Comparison of ENCODE assay signal across 1 cellular context in the genomic region with DNA sequence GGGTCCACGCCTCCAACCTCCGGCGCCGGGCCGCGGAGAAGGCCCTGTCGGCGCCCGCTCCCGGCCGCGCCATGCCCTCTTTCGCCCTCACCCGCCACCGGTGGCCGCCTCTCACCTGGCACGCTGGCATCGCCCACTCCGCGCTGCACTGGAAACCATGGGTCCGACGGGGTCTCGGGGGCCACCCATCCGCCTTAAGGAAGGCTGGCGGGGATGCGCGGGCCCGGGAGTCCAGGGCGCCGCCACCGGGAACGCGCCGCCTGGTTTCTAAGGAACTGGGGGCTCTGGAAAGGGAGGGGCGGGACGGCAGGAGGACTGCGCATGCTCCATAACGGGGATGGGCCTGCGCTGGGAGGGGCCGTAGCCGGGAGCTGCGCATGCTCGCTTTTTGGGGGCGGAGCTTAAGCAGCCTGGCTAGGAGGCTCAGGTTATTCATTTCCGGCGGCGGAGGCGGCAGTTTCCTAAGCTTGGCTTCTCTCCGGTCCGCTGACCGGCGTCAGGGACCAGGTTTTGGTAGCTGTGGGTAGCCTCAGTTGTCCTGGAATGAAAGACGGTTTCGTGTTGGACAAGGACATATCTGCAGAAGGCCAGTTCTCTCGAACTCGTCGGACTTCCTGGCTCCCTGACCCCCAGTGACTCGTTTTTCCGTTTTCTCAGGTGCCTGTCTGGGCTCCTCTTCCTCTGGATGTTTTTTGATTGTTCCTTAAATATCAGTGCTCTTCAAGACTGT.
TF ChIP-seq lines count a peak whose summit lies in the region.

A gene with protein sequence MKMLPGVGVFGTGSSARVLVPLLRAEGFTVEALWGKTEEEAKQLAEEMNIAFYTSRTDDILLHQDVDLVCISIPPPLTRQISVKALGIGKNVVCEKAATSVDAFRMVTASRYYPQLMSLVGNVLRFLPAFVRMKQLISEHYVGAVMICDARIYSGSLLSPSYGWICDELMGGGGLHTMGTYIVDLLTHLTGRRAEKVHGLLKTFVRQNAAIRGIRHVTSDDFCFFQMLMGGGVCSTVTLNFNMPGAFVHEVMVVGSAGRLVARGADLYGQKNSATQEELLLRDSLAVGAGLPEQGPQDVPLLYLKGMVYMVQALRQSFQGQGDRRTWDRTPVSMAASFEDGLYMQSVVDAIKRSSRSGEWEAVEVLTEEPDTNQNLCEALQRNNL (minus strand): TSS at position 269 of the 730 bp plus-strand sequence. CDS start 33,601 bp downstream, outside the sequence.

TF ChIP-seq in HepG2, 621 proteins besides CTCF, POLR2A, EP300 and RAD21 (continued from another document and continues in another):
- TF ChIP-seq NFIB (CRISPR knock-in tag; IDR thresholded peaks at IDR 0.05; ENCODE audit: borderline replicate concordance) (0 out of 2 replicates have a peak, but pooled peaks have one; percentile 21), ZNF775 (CRISPR knock-in tag; IDR thresholded peaks at IDR 0.05; ENCODE audit: borderline replicate concordance) (no peak), ZNF792 (CRISPR knock-in tag; IDR thresholded peaks at IDR 0.05) (peak; percentile 10; the same call in 1 of the 2 replicates), ZNF124 (CRISPR knock-in tag; IDR thresholded peaks at IDR 0.05) (no peak; the same call in 1 of the 2 replicates), ZNF878 (CRISPR knock-in tag; IDR thresholded peaks at IDR 0.05) (no peak), SRSF1 (optimal IDR thresholded peaks at IDR 0.05; ENCODE audit: low read depth, low read length) (peak; percentile 89), TP53 (CRISPR knock-in tag; conservative IDR thresholded peaks at IDR 0.05) (no peak; the same call in 1 of the 2 replicates), SNAPC2 (CRISPR knock-in tag; IDR thresholded peaks at IDR 0.05) (no peak), ZFX (CRISPR knock-in tag; IDR thresholded peaks at IDR 0.05; ENCODE audit: low read depth) (peak; percentile 96), ZNF251 (CRISPR knock-in tag; IDR thresholded peaks at IDR 0.05) (no peak), ZNF562 (CRISPR knock-in tag; IDR thresholded peaks at IDR 0.05; ENCODE audit: borderline replicate concordance) (no peak), NCOA2 (CRISPR knock-in tag; IDR thresholded peaks at IDR 0.05) (no peak; the same call in 1 of the 2 replicates), ELF1 (CRISPR knock-in tag; IDR thresholded peaks at IDR 0.05) (peak; percentile 65), ZMYM4 (CRISPR knock-in tag; IDR thresholded peaks at IDR 0.05) (peak; percentile 65; the same call in 1 of the 2 replicates), SP4 (CRISPR knock-in tag; IDR thresholded peaks at IDR 0.05) (no peak), KDM1A (CRISPR knock-in tag; IDR thresholded peaks at IDR 0.05) (no peak), JARID2 (CRISPR knock-in tag; IDR thresholded peaks at IDR 0.05; ENCODE audit: insufficient replicate concordance) (no peak), HNRNPL (IDR thresholded peaks at IDR 0.05; ENCODE audit: low read depth, low read length) (peak; percentile 95), RAD51 (IDR thresholded peaks at IDR 0.05; ENCODE audit: borderline replicate concordance) (no peak), ZNF605 (CRISPR knock-in tag; IDR thresholded peaks at IDR 0.05) (peak; percentile 85), ZNF780A (CRISPR knock-in tag; IDR thresholded peaks at IDR 0.05) (no peak), ZKSCAN5 (CRISPR knock-in tag; IDR thresholded peaks at IDR 0.05) (no peak), U2AF2 (IDR thresholded peaks at IDR 0.05; ENCODE audit: low read depth, low read length) (no peak), ZNF781 (CRISPR knock-in tag; IDR thresholded peaks at IDR 0.05; ENCODE audit: borderline replicate concordance, not compliant biosample characterization) (peak; percentile 93), PHB2 (IDR thresholded peaks at IDR 0.05; ENCODE audit: partially characterized antibody) (no peak), ZFP37 (CRISPR knock-in tag; IDR thresholded peaks at IDR 0.05; ENCODE audit: borderline replicate concordance) (no peak), NR1H2 (CRISPR knock-in tag; IDR thresholded peaks at IDR 0.05; ENCODE audit: borderline replicate concordance, low read depth) (peak; percentile 30; the same call in 1 of the 2 replicates), KAT2B (IDR thresholded peaks at IDR 0.05; ENCODE audit: borderline replicate concordance, low read depth, low read length) (no peak), ZNF672 (CRISPR knock-in tag; IDR thresholded peaks at IDR 0.05) (no peak), ZNF205 (CRISPR knock-in tag; IDR thresholded peaks at IDR 0.05) (no peak)
- TF ChIP-seq, protein P1, sequence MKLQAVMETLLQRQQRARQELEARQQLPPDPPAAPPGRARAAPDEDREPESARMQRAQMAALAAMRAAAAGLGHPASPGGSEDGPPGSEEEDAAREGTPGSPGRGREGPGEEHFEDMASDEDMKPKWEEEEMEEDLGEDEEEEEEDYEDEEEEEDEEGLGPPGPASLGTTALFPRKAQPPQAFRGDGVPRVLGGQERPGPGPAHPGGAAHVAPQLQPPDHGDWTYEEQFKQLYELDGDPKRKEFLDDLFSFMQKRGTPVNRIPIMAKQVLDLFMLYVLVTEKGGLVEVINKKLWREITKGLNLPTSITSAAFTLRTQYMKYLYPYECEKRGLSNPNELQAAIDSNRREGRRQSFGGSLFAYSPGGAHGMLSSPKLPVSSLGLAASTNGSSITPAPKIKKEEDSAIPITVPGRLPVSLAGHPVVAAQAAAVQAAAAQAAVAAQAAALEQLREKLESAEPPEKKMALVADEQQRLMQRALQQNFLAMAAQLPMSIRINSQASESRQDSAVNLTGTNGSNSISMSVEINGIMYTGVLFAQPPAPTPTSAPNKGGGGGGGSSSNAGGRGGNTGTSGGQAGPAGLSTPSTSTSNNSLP (IDR thresholded peaks at IDR 0.05; ENCODE audit: low read depth, low read length): no peak; the same call in 1 of the 2 replicates
- TF ChIP-seq, protein P2, sequence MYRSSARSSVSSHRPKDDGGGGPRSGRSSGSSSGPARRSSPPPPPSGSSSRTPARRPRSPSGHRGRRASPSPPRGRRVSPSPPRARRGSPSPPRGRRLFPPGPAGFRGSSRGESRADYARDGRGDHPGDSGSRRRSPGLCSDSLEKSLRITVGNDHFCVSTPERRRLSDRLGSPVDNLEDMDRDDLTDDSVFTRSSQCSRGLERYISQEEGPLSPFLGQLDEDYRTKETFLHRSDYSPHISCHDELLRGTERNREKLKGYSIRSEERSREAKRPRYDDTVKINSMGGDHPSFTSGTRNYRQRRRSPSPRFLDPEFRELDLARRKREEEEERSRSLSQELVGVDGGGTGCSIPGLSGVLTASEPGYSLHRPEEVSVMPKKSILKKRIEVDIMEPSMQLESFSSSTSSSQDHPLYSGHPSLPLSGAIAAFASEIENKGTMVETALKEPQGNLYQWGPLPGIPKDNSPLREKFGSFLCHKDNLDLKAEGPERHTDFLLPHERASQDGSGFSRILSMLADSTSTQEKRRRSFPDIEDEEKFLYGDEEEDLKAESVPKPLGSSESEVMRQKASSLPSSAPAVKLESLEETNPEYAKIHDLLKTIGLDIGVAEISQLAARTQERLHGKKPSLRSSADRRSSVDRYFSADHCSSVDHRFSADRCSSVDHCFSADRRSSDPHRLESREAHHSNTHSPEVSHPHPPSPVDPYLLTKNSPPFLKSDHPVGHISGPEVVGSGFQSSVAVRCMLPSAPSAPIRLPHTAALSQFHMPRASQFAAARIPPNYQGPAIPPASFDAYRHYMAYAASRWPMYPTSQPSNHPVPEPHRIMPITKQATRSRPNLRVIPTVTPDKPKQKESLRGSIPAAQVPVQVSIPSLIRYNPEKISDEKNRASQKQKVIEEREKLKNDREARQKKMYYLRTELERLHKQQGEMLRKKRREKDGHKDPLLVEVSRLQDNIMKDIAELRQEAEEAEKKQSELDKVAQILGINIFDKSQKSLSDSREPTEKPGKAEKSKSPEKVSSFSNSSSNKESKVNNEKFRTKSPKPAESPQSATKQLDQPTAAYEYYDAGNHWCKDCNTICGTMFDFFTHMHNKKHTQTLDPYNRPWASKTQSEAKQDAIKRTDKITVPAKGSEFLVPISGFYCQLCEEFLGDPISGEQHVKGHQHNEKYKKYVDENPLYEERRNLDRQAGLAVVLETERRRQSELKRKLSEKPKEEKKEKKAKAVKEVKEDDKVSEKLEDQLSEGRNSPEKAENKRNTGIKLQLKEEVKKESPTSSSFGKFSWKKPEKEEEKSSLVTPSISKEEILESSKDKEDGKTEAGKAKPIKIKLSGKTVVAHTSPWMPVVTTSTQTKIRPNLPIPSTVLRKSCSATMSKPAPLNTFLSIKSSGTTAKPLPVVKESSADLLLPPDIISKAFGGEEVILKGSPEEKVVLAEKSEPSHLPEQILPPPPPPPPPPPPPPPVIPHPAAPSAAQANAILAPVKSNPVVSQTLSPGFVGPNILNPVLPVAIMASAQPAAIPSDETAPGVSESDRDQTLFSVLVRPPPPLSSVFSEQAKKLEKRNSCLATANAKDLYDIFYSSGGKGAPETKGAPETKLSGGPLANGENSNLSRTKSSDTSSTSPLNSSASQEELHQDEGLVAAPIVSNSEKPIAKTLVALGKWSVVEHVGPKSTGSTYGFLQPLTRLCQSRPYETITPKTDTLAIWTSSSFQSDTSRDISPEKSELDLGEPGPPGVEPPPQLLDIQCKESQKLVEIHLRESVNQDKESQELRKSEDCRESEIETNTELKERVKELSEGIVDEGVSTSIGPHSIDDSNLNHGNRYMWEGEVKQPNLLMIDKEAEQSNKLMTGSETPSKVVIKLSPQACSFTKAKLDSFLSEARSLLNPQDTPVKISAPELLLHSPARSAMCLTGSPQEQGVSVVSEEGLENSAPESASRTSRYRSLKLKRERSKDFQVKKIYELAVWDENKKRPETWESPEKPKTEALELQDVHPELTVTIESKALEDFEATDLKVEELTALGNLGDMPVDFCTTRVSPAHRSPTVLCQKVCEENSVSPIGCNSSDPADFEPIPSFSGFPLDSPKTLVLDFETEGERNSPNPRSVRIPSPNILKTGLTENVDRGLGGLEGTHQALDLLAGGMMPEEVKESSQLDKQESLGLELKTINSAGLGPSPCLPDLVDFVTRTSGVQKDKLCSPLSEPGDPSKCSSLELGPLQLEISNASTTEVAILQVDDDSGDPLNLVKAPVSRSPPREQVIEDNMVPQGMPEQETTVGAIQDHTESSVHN (CRISPR knock-in tag; IDR thresholded peaks at IDR 0.05): no peak; the same call in 1 of the 2 replicates
- TF ChIP-seq, protein P3, sequence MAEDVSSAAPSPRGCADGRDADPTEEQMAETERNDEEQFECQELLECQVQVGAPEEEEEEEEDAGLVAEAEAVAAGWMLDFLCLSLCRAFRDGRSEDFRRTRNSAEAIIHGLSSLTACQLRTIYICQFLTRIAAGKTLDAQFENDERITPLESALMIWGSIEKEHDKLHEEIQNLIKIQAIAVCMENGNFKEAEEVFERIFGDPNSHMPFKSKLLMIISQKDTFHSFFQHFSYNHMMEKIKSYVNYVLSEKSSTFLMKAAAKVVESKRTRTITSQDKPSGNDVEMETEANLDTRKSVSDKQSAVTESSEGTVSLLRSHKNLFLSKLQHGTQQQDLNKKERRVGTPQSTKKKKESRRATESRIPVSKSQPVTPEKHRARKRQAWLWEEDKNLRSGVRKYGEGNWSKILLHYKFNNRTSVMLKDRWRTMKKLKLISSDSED (CRISPR knock-in tag; IDR thresholded peaks at IDR 0.05): no peak
- TF ChIP-seq, protein P4, sequence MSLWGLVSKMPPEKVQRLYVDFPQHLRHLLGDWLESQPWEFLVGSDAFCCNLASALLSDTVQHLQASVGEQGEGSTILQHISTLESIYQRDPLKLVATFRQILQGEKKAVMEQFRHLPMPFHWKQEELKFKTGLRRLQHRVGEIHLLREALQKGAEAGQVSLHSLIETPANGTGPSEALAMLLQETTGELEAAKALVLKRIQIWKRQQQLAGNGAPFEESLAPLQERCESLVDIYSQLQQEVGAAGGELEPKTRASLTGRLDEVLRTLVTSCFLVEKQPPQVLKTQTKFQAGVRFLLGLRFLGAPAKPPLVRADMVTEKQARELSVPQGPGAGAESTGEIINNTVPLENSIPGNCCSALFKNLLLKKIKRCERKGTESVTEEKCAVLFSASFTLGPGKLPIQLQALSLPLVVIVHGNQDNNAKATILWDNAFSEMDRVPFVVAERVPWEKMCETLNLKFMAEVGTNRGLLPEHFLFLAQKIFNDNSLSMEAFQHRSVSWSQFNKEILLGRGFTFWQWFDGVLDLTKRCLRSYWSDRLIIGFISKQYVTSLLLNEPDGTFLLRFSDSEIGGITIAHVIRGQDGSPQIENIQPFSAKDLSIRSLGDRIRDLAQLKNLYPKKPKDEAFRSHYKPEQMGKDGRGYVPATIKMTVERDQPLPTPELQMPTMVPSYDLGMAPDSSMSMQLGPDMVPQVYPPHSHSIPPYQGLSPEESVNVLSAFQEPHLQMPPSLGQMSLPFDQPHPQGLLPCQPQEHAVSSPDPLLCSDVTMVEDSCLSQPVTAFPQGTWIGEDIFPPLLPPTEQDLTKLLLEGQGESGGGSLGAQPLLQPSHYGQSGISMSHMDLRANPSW (CRISPR knock-in tag; IDR thresholded peaks at IDR 0.05; ENCODE audit: borderline replicate concordance): no peak
- TF ChIP-seq, protein P5, sequence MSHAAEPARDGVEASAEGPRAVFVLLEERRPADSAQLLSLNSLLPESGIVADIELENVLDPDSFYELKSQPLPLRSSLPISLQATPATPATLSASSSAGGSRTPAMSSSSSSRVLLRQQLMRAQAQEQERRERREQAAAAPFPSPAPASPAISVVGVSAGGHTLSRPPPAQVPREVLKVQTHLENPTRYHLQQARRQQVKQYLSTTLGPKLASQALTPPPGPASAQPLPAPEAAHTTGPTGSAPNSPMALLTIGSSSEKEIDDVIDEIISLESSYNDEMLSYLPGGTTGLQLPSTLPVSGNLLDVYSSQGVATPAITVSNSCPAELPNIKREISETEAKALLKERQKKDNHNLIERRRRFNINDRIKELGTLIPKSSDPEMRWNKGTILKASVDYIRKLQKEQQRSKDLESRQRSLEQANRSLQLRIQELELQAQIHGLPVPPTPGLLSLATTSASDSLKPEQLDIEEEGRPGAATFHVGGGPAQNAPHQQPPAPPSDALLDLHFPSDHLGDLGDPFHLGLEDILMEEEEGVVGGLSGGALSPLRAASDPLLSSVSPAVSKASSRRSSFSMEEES (CRISPR knock-in tag; IDR thresholded peaks at IDR 0.05): no peak
- TF ChIP-seq, protein P6, sequence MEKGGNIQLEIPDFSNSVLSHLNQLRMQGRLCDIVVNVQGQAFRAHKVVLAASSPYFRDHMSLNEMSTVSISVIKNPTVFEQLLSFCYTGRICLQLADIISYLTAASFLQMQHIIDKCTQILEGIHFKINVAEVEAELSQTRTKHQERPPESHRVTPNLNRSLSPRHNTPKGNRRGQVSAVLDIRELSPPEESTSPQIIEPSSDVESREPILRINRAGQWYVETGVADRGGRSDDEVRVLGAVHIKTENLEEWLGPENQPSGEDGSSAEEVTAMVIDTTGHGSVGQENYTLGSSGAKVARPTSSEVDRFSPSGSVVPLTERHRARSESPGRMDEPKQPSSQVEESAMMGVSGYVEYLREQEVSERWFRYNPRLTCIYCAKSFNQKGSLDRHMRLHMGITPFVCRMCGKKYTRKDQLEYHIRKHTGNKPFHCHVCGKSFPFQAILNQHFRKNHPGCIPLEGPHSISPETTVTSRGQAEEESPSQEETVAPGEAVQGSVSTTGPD (CRISPR knock-in tag; IDR thresholded peaks at IDR 0.05): no peak
- TF ChIP-seq, protein P7, sequence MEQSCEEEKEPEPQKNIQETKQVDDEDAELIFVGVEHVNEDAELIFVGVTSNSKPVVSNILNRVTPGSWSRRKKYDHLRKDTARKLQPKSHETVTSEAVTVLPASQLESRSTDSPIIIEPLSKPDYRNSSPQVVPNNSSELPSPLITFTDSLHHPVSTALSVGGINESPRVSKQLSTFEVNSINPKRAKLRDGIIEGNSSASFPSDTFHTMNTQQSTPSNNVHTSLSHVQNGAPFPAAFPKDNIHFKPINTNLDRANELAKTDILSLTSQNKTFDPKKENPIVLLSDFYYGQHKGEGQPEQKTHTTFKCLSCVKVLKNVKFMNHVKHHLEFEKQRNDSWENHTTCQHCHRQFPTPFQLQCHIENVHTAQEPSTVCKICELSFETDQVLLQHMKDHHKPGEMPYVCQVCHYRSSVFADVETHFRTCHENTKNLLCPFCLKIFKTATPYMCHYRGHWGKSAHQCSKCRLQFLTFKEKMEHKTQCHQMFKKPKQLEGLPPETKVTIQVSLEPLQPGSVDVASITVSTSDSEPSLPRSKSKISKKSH (CRISPR knock-in tag; IDR thresholded peaks at IDR 0.05; ENCODE audit: borderline replicate concordance): peak; percentile 15; the same call in 1 of the 2 replicates
